In genomic region chr6:30877419-30878262, GRCh38 we compare ENCODE assay signal across 8 cellular contexts. TPM values are rescaled to one million over a fixed set of nuclear protein-coding genes. Genes with fewer than 3 reads are reported as not detected.
DNase-seq lines count a peak whose midpoint lies in the region; ATAC-seq and TF ChIP-seq lines count a peak whose summit lies in the region.

No MANE protein-coding gene starts in this region.

- ATAC-seq in left cardiac atrium (peak; percentile 86 to 88), HG03565 (IDR thresholded peaks at IDR 0.05; ENCODE audit: unreplicated experiment) (no peak)

- peaks cover 5% of the 10 kb centered on the region for H3K36me3 Mint-ChIP-seq in T-helper 1 cell treated with Interleukin-12 subunit alpha and Interleukin-12 subunit beta and Interleukin-4 antibody, amounts not matched to agents 30 μg/mL and 1 μg/mL, for 36 hours (ENCODE audit: low read depth)

- peak; percentile 81 for TF ChIP-seq CTCF in GM12874 (IDR thresholded peaks at IDR 0.05; ENCODE audit: insufficient read depth, low read depth, low read length)

- peak overlapping the region; percentile 69 for H3K4me3 Mint-ChIP-seq in T-helper 1 cell treated with Interleukin-12 subunit alpha and Interleukin-12 subunit beta and Interleukin-4 antibody, amounts not matched to agents 30 μg/mL and 1 μg/mL, for 36 hours

- peak overlapping the region; percentile 79 for H3K27ac Mint-ChIP-seq in T-helper 1 cell treated with Interleukin-12 subunit alpha and Interleukin-12 subunit beta and Interleukin-4 antibody, amounts not matched to agents 30 μg/mL and 1 μg/mL, for 36 hours

- DNase-seq in NCI-H1105 (lab: John Stamatoyannopoulos, UW) (peak; percentile 76), amniotic stem cell (lab: John Stamatoyannopoulos, UW) (peak; percentile 88), left cardiac atrium (peak; percentile 93), pulmonary artery endothelial cell (ENCODE audit: low read depth, low spot score) (peak; percentile 78), ureter (ENCODE audit: low spot score) (peak; percentile 92)

- intact Hi-C loops in left cardiac atrium (cut with DNase I), result loop anchor here (1.0 to 5.0 kb wide), 3 partner anchors 49 to 135 kb away; partner anchors contain the start of genes FLOT1 (in 1 of the 2) and IER3 (in 1 of the 2)

- H3K4me1 Mint-ChIP-seq in T-helper 1 cell treated with Interleukin-12 subunit alpha and Interleukin-12 subunit beta and Interleukin-4 antibody, amounts not matched to agents 30 μg/mL and 1 μg/mL, for 36 hours (ENCODE audit: low read depth), result peaks cover 21% of the 10 kb centered on the region

- peaks cover 7% of the 10 kb centered on the region for H3K9me3 Mint-ChIP-seq in T-helper 1 cell treated with Interleukin-12 subunit alpha and Interleukin-12 subunit beta and Interleukin-4 antibody, amounts not matched to agents 30 μg/mL and 1 μg/mL, for 36 hours

- peaks cover 7% of the 10 kb centered on the region for H3K27me3 Mint-ChIP-seq in T-helper 1 cell treated with Interleukin-12 subunit alpha and Interleukin-12 subunit beta and Interleukin-4 antibody, amounts not matched to agents 30 μg/mL and 1 μg/mL, for 36 hours (ENCODE audit: low read depth)

RNA-seq across cellular contexts. Expression of gene DDR1, which starts 6.7 kb away (rescaled TPM):
- total RNA-seq in left cardiac atrium (10 to 100 TPM; 58.4 to 60.2 TPM), pulmonary artery endothelial cell (5.9 and 7.4 TPM in 2 replicates), ureter (234 TPM)

RNA-seq across cellular contexts. Expression of gene GTF2H4, which starts 30.4 kb away (rescaled TPM):
- total RNA-seq in left cardiac atrium, result 10 to 100 TPM; 24.4 to 25.3 TPM
- 12.5 and 19.5 TPM in 2 replicates for total RNA-seq in pulmonary artery endothelial cell
- 30.4 TPM for total RNA-seq in ureter

RNA-seq across cellular contexts. Expression of gene VARS2, which starts 36.4 kb away (rescaled TPM):
- total RNA-seq in left cardiac atrium (10 to 100 TPM; 14.0 to 18.7 TPM), pulmonary artery endothelial cell (15.9 and 24.8 TPM in 2 replicates), ureter (33.2 TPM)

RNA-seq across cellular contexts. Expression of gene SFTA2, which starts 54.3 kb away (rescaled TPM):
- total RNA-seq in left cardiac atrium (not detected), pulmonary artery endothelial cell (not detected in 2 replicates), ureter (1.0 TPM)
